1 cellular context compared by ENCODE assay signal in the genomic region with DNA sequence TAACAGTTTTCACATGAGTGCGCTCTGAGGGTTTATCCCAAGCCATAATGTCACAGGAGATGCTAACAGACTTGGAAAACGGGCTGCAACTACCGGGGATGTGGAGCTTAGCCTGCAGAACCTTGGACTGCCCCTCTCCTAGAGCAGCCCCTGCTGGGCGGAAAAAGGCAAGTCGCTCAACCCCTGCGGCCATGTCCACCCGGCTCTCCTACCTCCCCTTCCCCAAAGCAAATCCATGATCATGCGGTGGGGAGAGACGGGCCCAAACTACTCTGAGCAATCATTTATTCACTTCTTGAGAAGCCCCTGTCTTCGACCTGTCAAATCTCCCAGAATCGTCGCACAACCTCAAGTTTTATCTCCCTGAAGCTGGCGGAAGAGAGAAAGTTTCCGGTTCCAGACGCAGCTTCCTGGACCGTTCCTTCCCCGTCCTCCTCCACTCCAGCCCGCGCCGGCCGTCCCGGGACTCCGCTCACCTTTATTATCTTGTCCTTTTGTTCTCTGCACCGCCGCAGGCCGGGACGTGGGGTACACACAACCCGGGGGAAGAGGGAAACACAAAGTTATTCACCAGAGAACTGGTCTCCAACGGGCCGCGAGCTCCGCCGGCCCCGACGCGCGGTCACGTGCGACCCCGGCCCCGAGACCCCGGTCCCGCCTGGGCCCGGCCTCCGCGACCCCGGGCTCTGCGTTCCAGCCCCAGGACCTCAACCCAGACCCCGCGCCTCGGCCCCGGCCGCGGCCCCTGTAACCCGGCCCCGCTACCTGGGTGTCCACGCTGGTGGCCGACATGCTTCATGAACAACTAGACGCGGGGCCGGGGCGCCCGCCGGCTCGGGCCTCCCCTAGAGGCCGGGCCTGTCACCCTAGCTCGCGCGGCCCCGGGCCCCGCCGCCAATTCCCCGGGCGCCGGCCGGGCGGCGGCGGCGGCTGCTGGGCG.
TF ChIP-seq lines count a peak whose summit lies in the region.

No MANE protein-coding gene starts in this region.

TF ChIP-seq in K562, 482 proteins besides CTCF, POLR2A, EP300 and RAD21 (continued from another document and continues in another):
- TF ChIP-seq HDAC1 (IDR thresholded peaks at IDR 0.05) (no peak), POU5F1 (IDR thresholded peaks at IDR 0.05; ENCODE audit: borderline replicate concordance, low read depth, low read length, partially characterized antibody) (no peak), MCM5 (IDR thresholded peaks at IDR 0.05; ENCODE audit: low read depth) (no peak), KAT7 (CRISPR knock-in tag; IDR thresholded peaks at IDR 0.05; ENCODE audit: borderline replicate concordance) (0 out of 2 replicates have a peak, but pooled peaks have one; percentile 24), BRD4 (IDR thresholded peaks at IDR 0.05) (0 out of 2 replicates have a peak, but pooled peaks have one; percentile 62), ZZZ3 (IDR thresholded peaks at IDR 0.05) (no peak), BCL6 (CRISPR knock-in tag; IDR thresholded peaks at IDR 0.05) (no peak), FOXK2 (conservative IDR thresholded peaks at IDR 0.05 in 1 of 2, IDR thresholded peaks at IDR 0.05 in 1 of 2; ENCODE audit: low read depth in 2 of 2) (no peak), ZNF717 (CRISPR knock-in tag; IDR thresholded peaks at IDR 0.05) (no peak), ZNF764 (CRISPR knock-in tag; IDR thresholded peaks at IDR 0.05; ENCODE audit: low read depth) (peak; percentile 83; the same call in 1 of the 2 replicates), SMAD2 (IDR thresholded peaks at IDR 0.05; ENCODE audit: low read depth, low read length) (no peak), NEUROD1 (IDR thresholded peaks at IDR 0.05; ENCODE audit: borderline replicate concordance, low read depth, low read length, partially characterized antibody) (no peak), NBN (IDR thresholded peaks at IDR 0.05; ENCODE audit: low read depth) (no peak), CHD1 (IDR thresholded peaks at IDR 0.05; ENCODE audit: low read length) (peak; percentile 57), ZNF551 (CRISPR knock-in tag; IDR thresholded peaks at IDR 0.05) (no peak), SMARCA4 (IDR thresholded peaks at IDR 0.05) (no peak), BCOR (IDR thresholded peaks at IDR 0.05) (no peak)
- TF ChIP-seq, protein P1, sequence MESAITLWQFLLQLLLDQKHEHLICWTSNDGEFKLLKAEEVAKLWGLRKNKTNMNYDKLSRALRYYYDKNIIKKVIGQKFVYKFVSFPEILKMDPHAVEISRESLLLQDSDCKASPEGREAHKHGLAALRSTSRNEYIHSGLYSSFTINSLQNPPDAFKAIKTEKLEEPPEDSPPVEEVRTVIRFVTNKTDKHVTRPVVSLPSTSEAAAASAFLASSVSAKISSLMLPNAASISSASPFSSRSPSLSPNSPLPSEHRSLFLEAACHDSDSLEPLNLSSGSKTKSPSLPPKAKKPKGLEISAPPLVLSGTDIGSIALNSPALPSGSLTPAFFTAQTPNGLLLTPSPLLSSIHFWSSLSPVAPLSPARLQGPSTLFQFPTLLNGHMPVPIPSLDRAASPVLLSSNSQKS (CRISPR knock-in tag; IDR thresholded peaks at IDR 0.05): no peak
- TF ChIP-seq, protein P2, sequence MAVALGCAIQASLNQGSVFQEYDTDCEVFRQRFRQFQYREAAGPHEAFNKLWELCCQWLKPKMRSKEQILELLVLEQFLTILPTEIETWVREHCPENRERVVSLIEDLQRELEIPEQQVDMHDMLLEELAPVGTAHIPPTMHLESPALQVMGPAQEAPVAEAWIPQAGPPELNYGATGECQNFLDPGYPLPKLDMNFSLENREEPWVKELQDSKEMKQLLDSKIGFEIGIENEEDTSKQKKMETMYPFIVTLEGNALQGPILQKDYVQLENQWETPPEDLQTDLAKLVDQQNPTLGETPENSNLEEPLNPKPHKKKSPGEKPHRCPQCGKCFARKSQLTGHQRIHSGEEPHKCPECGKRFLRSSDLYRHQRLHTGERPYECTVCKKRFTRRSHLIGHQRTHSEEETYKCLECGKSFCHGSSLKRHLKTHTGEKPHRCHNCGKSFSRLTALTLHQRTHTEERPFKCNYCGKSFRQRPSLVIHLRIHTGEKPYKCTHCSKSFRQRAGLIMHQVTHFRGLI (CRISPR knock-in tag; IDR thresholded peaks at IDR 0.05): no peak
- TF ChIP-seq, protein P3, sequence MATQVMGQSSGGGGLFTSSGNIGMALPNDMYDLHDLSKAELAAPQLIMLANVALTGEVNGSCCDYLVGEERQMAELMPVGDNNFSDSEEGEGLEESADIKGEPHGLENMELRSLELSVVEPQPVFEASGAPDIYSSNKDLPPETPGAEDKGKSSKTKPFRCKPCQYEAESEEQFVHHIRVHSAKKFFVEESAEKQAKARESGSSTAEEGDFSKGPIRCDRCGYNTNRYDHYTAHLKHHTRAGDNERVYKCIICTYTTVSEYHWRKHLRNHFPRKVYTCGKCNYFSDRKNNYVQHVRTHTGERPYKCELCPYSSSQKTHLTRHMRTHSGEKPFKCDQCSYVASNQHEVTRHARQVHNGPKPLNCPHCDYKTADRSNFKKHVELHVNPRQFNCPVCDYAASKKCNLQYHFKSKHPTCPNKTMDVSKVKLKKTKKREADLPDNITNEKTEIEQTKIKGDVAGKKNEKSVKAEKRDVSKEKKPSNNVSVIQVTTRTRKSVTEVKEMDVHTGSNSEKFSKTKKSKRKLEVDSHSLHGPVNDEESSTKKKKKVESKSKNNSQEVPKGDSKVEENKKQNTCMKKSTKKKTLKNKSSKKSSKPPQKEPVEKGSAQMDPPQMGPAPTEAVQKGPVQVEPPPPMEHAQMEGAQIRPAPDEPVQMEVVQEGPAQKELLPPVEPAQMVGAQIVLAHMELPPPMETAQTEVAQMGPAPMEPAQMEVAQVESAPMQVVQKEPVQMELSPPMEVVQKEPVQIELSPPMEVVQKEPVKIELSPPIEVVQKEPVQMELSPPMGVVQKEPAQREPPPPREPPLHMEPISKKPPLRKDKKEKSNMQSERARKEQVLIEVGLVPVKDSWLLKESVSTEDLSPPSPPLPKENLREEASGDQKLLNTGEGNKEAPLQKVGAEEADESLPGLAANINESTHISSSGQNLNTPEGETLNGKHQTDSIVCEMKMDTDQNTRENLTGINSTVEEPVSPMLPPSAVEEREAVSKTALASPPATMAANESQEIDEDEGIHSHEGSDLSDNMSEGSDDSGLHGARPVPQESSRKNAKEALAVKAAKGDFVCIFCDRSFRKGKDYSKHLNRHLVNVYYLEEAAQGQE (CRISPR knock-in tag; IDR thresholded peaks at IDR 0.05; ENCODE audit: low read depth): no peak
- TF ChIP-seq, protein P4, sequence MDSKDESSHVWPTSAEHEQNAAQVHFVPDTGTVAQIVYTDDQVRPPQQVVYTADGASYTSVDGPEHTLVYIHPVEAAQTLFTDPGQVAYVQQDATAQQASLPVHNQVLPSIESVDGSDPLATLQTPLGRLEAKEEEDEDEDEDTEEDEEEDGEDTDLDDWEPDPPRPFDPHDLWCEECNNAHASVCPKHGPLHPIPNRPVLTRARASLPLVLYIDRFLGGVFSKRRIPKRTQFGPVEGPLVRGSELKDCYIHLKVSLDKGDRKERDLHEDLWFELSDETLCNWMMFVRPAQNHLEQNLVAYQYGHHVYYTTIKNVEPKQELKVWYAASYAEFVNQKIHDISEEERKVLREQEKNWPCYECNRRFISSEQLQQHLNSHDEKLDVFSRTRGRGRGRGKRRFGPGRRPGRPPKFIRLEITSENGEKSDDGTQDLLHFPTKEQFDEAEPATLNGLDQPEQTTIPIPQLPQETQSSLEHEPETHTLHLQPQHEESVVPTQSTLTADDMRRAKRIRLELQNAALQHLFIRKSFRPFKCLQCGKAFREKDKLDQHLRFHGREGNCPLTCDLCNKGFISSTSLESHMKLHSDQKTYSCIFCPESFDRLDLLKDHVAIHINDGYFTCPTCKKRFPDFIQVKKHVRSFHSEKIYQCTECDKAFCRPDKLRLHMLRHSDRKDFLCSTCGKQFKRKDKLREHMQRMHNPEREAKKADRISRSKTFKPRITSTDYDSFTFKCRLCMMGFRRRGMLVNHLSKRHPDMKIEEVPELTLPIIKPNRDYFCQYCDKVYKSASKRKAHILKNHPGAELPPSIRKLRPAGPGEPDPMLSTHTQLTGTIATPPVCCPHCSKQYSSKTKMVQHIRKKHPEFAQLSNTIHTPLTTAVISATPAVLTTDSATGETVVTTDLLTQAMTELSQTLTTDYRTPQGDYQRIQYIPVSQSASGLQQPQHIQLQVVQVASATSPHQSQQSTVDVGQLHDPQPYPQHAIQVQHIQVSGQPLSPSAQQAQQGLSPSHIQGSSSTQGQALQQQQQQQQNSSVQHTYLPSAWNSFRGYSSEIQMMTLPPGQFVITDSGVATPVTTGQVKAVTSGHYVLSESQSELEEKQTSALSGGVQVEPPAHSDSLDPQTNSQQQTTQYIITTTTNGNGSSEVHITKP (IDR thresholded peaks at IDR 0.05; ENCODE audit: partially characterized antibody): peak; percentile 9
- TF ChIP-seq, protein P5, sequence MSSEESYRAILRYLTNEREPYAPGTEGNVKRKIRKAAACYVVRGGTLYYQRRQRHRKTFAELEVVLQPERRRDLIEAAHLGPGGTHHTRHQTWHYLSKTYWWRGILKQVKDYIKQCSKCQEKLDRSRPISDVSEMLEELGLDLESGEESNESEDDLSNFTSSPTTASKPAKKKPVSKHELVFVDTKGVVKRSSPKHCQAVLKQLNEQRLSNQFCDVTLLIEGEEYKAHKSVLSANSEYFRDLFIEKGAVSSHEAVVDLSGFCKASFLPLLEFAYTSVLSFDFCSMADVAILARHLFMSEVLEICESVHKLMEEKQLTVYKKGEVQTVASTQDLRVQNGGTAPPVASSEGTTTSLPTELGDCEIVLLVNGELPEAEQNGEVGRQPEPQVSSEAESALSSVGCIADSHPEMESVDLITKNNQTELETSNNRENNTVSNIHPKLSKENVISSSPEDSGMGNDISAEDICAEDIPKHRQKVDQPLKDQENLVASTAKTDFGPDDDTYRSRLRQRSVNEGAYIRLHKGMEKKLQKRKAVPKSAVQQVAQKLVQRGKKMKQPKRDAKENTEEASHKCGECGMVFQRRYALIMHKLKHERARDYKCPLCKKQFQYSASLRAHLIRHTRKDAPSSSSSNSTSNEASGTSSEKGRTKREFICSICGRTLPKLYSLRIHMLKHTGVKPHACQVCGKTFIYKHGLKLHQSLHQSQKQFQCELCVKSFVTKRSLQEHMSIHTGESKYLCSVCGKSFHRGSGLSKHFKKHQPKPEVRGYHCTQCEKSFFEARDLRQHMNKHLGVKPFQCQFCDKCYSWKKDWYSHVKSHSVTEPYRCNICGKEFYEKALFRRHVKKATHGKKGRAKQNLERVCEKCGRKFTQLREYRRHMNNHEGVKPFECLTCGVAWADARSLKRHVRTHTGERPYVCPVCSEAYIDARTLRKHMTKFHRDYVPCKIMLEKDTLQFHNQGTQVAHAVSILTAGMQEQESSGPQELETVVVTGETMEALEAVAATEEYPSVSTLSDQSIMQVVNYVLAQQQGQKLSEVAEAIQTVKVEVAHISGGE (CRISPR knock-in tag; IDR thresholded peaks at IDR 0.05): peak in 1 of 3 experiments; percentile 58; a peak in 2 of 6 replicates
- TF ChIP-seq, protein P6, sequence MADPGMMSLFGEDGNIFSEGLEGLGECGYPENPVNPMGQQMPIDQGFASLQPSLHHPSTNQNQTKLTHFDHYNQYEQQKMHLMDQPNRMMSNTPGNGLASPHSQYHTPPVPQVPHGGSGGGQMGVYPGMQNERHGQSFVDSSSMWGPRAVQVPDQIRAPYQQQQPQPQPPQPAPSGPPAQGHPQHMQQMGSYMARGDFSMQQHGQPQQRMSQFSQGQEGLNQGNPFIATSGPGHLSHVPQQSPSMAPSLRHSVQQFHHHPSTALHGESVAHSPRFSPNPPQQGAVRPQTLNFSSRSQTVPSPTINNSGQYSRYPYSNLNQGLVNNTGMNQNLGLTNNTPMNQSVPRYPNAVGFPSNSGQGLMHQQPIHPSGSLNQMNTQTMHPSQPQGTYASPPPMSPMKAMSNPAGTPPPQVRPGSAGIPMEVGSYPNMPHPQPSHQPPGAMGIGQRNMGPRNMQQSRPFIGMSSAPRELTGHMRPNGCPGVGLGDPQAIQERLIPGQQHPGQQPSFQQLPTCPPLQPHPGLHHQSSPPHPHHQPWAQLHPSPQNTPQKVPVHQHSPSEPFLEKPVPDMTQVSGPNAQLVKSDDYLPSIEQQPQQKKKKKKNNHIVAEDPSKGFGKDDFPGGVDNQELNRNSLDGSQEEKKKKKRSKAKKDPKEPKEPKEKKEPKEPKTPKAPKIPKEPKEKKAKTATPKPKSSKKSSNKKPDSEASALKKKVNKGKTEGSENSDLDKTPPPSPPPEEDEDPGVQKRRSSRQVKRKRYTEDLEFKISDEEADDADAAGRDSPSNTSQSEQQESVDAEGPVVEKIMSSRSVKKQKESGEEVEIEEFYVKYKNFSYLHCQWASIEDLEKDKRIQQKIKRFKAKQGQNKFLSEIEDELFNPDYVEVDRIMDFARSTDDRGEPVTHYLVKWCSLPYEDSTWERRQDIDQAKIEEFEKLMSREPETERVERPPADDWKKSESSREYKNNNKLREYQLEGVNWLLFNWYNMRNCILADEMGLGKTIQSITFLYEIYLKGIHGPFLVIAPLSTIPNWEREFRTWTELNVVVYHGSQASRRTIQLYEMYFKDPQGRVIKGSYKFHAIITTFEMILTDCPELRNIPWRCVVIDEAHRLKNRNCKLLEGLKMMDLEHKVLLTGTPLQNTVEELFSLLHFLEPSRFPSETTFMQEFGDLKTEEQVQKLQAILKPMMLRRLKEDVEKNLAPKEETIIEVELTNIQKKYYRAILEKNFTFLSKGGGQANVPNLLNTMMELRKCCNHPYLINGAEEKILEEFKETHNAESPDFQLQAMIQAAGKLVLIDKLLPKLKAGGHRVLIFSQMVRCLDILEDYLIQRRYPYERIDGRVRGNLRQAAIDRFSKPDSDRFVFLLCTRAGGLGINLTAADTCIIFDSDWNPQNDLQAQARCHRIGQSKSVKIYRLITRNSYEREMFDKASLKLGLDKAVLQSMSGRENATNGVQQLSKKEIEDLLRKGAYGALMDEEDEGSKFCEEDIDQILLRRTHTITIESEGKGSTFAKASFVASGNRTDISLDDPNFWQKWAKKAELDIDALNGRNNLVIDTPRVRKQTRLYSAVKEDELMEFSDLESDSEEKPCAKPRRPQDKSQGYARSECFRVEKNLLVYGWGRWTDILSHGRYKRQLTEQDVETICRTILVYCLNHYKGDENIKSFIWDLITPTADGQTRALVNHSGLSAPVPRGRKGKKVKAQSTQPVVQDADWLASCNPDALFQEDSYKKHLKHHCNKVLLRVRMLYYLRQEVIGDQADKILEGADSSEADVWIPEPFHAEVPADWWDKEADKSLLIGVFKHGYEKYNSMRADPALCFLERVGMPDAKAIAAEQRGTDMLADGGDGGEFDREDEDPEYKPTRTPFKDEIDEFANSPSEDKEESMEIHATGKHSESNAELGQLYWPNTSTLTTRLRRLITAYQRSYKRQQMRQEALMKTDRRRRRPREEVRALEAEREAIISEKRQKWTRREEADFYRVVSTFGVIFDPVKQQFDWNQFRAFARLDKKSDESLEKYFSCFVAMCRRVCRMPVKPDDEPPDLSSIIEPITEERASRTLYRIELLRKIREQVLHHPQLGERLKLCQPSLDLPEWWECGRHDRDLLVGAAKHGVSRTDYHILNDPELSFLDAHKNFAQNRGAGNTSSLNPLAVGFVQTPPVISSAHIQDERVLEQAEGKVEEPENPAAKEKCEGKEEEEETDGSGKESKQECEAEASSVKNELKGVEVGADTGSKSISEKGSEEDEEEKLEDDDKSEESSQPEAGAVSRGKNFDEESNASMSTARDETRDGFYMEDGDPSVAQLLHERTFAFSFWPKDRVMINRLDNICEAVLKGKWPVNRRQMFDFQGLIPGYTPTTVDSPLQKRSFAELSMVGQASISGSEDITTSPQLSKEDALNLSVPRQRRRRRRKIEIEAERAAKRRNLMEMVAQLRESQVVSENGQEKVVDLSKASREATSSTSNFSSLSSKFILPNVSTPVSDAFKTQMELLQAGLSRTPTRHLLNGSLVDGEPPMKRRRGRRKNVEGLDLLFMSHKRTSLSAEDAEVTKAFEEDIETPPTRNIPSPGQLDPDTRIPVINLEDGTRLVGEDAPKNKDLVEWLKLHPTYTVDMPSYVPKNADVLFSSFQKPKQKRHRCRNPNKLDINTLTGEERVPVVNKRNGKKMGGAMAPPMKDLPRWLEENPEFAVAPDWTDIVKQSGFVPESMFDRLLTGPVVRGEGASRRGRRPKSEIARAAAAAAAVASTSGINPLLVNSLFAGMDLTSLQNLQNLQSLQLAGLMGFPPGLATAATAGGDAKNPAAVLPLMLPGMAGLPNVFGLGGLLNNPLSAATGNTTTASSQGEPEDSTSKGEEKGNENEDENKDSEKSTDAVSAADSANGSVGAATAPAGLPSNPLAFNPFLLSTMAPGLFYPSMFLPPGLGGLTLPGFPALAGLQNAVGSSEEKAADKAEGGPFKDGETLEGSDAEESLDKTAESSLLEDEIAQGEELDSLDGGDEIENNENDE (IDR thresholded peaks at IDR 0.05; ENCODE audit: low read depth, low read length): no peak
